In the genomic region with DNA sequence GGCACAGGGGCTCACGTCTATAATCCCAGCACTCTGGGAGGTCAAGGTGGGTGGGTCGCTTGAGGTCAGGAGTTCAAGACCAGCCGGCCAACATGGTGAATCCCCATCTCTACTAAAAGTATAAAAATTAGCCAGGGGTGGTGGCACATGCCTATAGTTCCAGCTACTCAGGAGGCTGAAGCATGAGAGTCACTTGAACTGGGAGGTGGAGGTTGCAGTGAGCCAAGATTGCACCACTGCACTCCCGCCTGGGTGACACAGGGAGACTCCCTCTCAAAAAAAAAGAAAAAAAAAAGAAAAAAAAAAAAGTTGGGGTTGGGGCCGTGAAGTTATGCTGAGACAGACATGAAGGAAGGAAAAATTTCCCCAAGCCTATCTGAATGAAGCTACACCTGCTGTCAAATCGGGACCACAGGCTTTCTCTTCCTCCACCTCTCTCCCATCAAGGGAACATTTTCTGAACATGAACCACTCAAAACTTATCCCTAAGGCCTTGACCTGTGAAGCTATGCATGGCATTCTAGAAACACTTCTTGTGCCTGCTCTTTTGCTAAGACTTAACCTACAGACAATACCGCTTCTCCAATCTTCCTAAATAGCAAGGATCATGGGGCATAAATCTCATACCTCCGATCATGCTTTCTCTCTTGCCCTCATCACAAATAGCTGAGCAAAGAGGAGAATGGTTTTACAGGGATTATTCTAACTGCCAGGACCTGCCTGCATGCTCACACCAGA, we compare ENCODE assay signal across 14 cellular contexts.
DNase-seq lines count a peak whose midpoint lies in the region; ATAC-seq and TF ChIP-seq lines count a peak whose summit lies in the region.
"Had no signal": no experiment of that assay in that cellular context is flagged by ENCODE, and none has a peak within 500 bp of the region (broad histone marks: within the 10 kb centered on the region; RNA-seq: fewer than 3 reads in every experiment).

No MANE protein-coding gene starts in this region.

- H3K4me3 ChIP-seq in lower lobe of right lung (no peak overlapping the region), upper lobe of right lung (no peak overlapping the region), gastrocnemius medialis (no peak overlapping the region), HAP-1 (no peak overlapping the region)
- H3K4me3 ChIP-seq: GM23338, PC-9 had no signal

- H3K27me3 Mint-ChIP-seq in natural killer cell (ENCODE audit: low read depth in 2 of 2) = no peaks in the 10 kb centered on the region
- no peaks in the 10 kb centered on the region for H3K27me3 Mint-ChIP-seq in natural killer cell treated with Interleukin-12 subunit alpha and Interleukin-12 subunit beta and Interleukin-15 and Interleukin-18, amount 100 ng/mL, for 72 hours
- no peaks in the 10 kb centered on the region for H3K27me3 Mint-ChIP-seq in activated B cell treated with CpG ODN at 0.5 μM for 24 hours
- H3K27me3 Mint-ChIP-seq: B cell had no signal

- POLR2A ChIA-PET in activated B cell treated with CpG ODN at 0.5 μM for 24 hours (lab: Charles Lee) = interaction anchor here (1.0 kb wide), 1 partner anchor 41 kb away, joined by 4 read pairs; no protein-coding TSS in a partner anchor

- intact Hi-C loops in natural killer cell (cut with micrococcal nuclease) = no loop called here
- intact Hi-C loops in activated B cell treated with CpG ODN at 0.5 μM for 24 hours (cut with micrococcal nuclease) = no loop called here
- intact Hi-C loops in lower lobe of right lung (cut with DNase I) = no loop called here
- intact Hi-C loops in upper lobe of right lung (cut with DNase I) = no loop called here
- intact Hi-C loops in gastrocnemius medialis (cut with DNase I; ENCODE audit: low total_unique reads) = no loop called here

- H3K4me1 ChIP-seq in lower lobe of right lung (peaks cover 6% of the 10 kb centered on the region), upper lobe of right lung (no peaks in the 10 kb centered on the region), gastrocnemius medialis (no peaks in the 10 kb centered on the region), HAP-1 (no peaks in the 10 kb centered on the region)

- CTCF ChIA-PET in activated B cell treated with CpG ODN at 0.5 μM for 24 hours (lab: Charles Lee) = no interaction called here

- H3K4me1 Mint-ChIP-seq in natural killer cell = peaks cover 39 to 50% of the 10 kb centered on the region in 2 donors
- peaks cover 17 to 34% of the 10 kb centered on the region in 2 donors for H3K4me1 Mint-ChIP-seq in natural killer cell treated with Interleukin-12 subunit alpha and Interleukin-12 subunit beta and Interleukin-15 and Interleukin-18, amount 100 ng/mL, for 72 hours (ENCODE audit: low read depth in 2 of 2)
- peaks cover 56% of the 10 kb centered on the region for H3K4me1 Mint-ChIP-seq in activated B cell treated with CpG ODN at 0.5 μM for 24 hours
- H3K4me1 Mint-ChIP-seq: GM23338 had no signal

- H3K9me3 Mint-ChIP-seq in natural killer cell (no peaks in the 10 kb centered on the region), activated B cell treated with CpG ODN at 0.5 μM for 24 hours (no peaks in the 10 kb centered on the region)
- H3K9me3 Mint-ChIP-seq in natural killer cell treated with Interleukin-12 subunit alpha and Interleukin-12 subunit beta and Interleukin-15 and Interleukin-18, amount 100 ng/mL, for 72 hours = no peaks in the 10 kb centered on the region

- H3K4me3 Mint-ChIP-seq in natural killer cell (no peak overlapping the region), activated B cell treated with CpG ODN at 0.5 μM for 24 hours (no peak overlapping the region)
- no peak overlapping the region for H3K4me3 Mint-ChIP-seq in natural killer cell treated with Interleukin-12 subunit alpha and Interleukin-12 subunit beta and Interleukin-15 and Interleukin-18, amount 100 ng/mL, for 72 hours
- H3K4me3 Mint-ChIP-seq: B cell, GM23338 had no signal

- peaks cover 88% of the 10 kb centered on the region for H3K36me3 ChIP-seq in lower lobe of right lung
- peaks cover 91% of the 10 kb centered on the region for H3K36me3 ChIP-seq in upper lobe of right lung
- peaks cover 0 to 45% of the 10 kb centered on the region in 2 donors for H3K36me3 ChIP-seq in gastrocnemius medialis
- peaks cover 3% of the 10 kb centered on the region for H3K36me3 ChIP-seq in HAP-1 (replicated peaks)

- no peak for TF ChIP-seq CTCF in natural killer cell (IDR thresholded peaks at IDR 0.05)
- TF ChIP-seq CTCF in activated B cell treated with CpG ODN at 0.5 μM for 24 hours (IDR thresholded peaks at IDR 0.05) = no peak
- no peak for TF ChIP-seq CTCF in lower lobe of right lung (IDR thresholded peaks at IDR 0.05)
- no peak for TF ChIP-seq CTCF in upper lobe of right lung (IDR thresholded peaks at IDR 0.05)
- TF ChIP-seq CTCF in gastrocnemius medialis (IDR thresholded peaks at IDR 0.05 in 4 of 5, conservative IDR thresholded peaks at IDR 0.05 in 1 of 5) = no peak

- H3K27me3 ChIP-seq in lower lobe of right lung (ENCODE audit: low read depth) = no peaks in the 10 kb centered on the region
- H3K27me3 ChIP-seq in upper lobe of right lung = no peaks in the 10 kb centered on the region
- H3K27me3 ChIP-seq in gastrocnemius medialis = no peaks in the 10 kb centered on the region
- no peaks in the 10 kb centered on the region for H3K27me3 ChIP-seq in HAP-1 (ENCODE audit: low read depth)

- no peak for DNase-seq in natural killer cell
- DNase-seq in natural killer cell treated with Interleukin-12 subunit alpha and Interleukin-12 subunit beta and Interleukin-15 and Interleukin-18, amount 100 ng/mL, for 72 hours (ENCODE audit: low spot score) = no peak
- DNase-seq in activated B cell treated with CpG ODN at 0.5 μM for 24 hours = no peak
- no peak for DNase-seq in lower lobe of right lung
- no peak for DNase-seq in upper lobe of right lung
- DNase-seq in gastrocnemius medialis = no peak
- DNase-seq in HAP-1 (ENCODE audit: low spot score in 2 of 2) = no peak
- DNase-seq in T1000 (lab: John Stamatoyannopoulos, UW) = no peak
- DNase-seq: GF-D8, KBM-7, NCI-H1048, PC-9 had no signal

- H3K36me3 Mint-ChIP-seq in natural killer cell = peaks cover 49% of the 10 kb centered on the region
- H3K36me3 Mint-ChIP-seq in natural killer cell treated with Interleukin-12 subunit alpha and Interleukin-12 subunit beta and Interleukin-15 and Interleukin-18, amount 100 ng/mL, for 72 hours = peaks cover 33% of the 10 kb centered on the region
- peaks cover 98% of the 10 kb centered on the region for H3K36me3 Mint-ChIP-seq in activated B cell treated with CpG ODN at 0.5 μM for 24 hours (ENCODE audit: low read depth)

- H3K9me3 ChIP-seq in lower lobe of right lung = no peaks in the 10 kb centered on the region
- H3K9me3 ChIP-seq in upper lobe of right lung = no peaks in the 10 kb centered on the region
- no peaks in the 10 kb centered on the region for H3K9me3 ChIP-seq in gastrocnemius medialis
- H3K9me3 ChIP-seq in HAP-1 = no peaks in the 10 kb centered on the region

- in situ Hi-C loops in gastrocnemius medialis (cut with MboI; ENCODE audit: low sequenced_read_pairs in 4 of 4) = no loop called here
- in situ Hi-C loops in HAP-1 (cut with MboI; ENCODE audit: low sequenced_read_pairs) = no loop called here

- ATAC-seq in natural killer cell (no peak), activated B cell treated with CpG ODN at 0.5 μM for 24 hours (ENCODE audit: low read depth) (no peak), lower lobe of right lung (peak; percentile 61 to 82), upper lobe of right lung (peak; percentile 69), gastrocnemius medialis (no peak)
- ATAC-seq in natural killer cell treated with Interleukin-12 subunit alpha and Interleukin-12 subunit beta and Interleukin-15 and Interleukin-18, amount 100 ng/mL, for 72 hours = no peak
- ATAC-seq: GM23338 had no signal

- TF ChIP-seq POLR2A in gastrocnemius medialis (IDR thresholded peaks at IDR 0.05) = no peak

- H3K27ac Mint-ChIP-seq in natural killer cell (peak overlapping the region; percentile 23 to 67), activated B cell treated with CpG ODN at 0.5 μM for 24 hours (peak overlapping the region; percentile 14)
- peak overlapping the region in 1 of 2 donors; percentile 50 for H3K27ac Mint-ChIP-seq in natural killer cell treated with Interleukin-12 subunit alpha and Interleukin-12 subunit beta and Interleukin-15 and Interleukin-18, amount 100 ng/mL, for 72 hours
- H3K27ac Mint-ChIP-seq: GM23338 had no signal

- peak overlapping the region; percentile 56 for H3K27ac ChIP-seq in lower lobe of right lung
- peak overlapping the region; percentile 17 for H3K27ac ChIP-seq in upper lobe of right lung
- H3K27ac ChIP-seq in gastrocnemius medialis = no peak overlapping the region
- H3K27ac ChIP-seq: PC-9 had no signal

Comparison
In these comparisons a context has a peak if more than half of its experiments do, and no peak if none do; other contexts are left out.
1. ATAC-seq: peak in lower lobe of right lung (2 of 2) and upper lobe of right lung (single experiment); none in natural killer cell (0 of 3), natural killer cell treated with Interleukin-12 subunit alpha and Interleukin-12 subunit beta and Interleukin-15 and Interleukin-18, amount 100 ng/mL, for 72 hours (0 of 2), activated B cell treated with CpG ODN at 0.5 μM for 24 hours (single experiment) and gastrocnemius medialis (0 of 2).
2. H3K27ac ChIP-seq: peak in lower lobe of right lung (single experiment) and upper lobe of right lung (single experiment); none in gastrocnemius medialis (0 of 4).